ENCODE assay signal across 8 cellular contexts in the genomic region with DNA sequence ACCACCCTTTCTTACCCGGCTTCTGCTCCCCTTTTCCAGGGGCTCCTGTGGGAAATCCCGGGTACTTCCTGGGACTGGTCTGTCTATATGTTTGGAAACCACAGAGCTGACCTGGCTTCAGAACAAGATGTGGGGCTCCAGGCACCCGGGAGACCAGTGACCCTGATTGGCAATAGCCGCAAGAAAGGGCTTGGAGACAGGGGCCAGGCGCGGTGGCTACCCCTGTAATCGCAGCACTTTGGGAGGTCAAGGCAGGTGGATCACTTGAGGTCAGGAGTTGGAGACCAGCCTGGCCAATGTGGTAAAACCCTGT. TPM values are rescaled to one million over a fixed set of nuclear protein-coding genes. Genes with fewer than 3 reads are reported as not detected.
DNase-seq lines count a peak whose midpoint lies in the region; ATAC-seq and TF ChIP-seq lines count a peak whose summit lies in the region.

No MANE protein-coding gene starts in this region.

- H3K36me3 ChIP-seq in CD4-positive, alpha-beta memory T cell (ENCODE audit: insufficient read depth, low read length) = peaks cover 12% of the 10 kb centered on the region
- H3K36me3 ChIP-seq in RWPE2 (ENCODE audit: low read depth) (peaks cover 17% of the 10 kb centered on the region), osteoblast (ENCODE audit: insufficient read depth, low read length) (peaks cover 13% of the 10 kb centered on the region)

- H4K20me1 ChIP-seq in osteoblast (ENCODE audit: insufficient read depth, low read length) = peaks cover 19% of the 10 kb centered on the region

- TF ChIP-seq CTCF in RWPE2 (IDR thresholded peaks at IDR 0.05; ENCODE audit: poor library complexity, severe bottlenecking) = no peak
- TF ChIP-seq CTCF in epithelial cell of proximal tubule (conservative IDR thresholded peaks at IDR 0.05; ENCODE audit: low read depth, low read length) = no peak
- no peak for TF ChIP-seq CTCF in osteoblast (IDR thresholded peaks at IDR 0.05; ENCODE audit: extremely low read depth, low read depth, low read length)

- intact Hi-C loops in CD4-positive, alpha-beta memory T cell (cut with micrococcal nuclease) = loop anchor here (5.0 kb wide), 1 partner anchor 52 kb away; no protein-coding TSS in a partner anchor

- POLR2A ChIA-PET in CD4-positive, alpha-beta memory T cell (lab: Charles Lee; ENCODE audit: partially characterized antibody) = interaction anchor here (0.7 to 22.2 kb wide), 23 partner anchors 7 to 674 kb away, joined by 3 to 3839 read pairs (median 5); a partner anchor contains a TSS

- H3K27ac ChIP-seq in CD4-positive, alpha-beta memory T cell (ENCODE audit: low read depth, low read length) = peak overlapping the region; percentile 98
- peak overlapping the region; percentile 97 for H3K27ac ChIP-seq in RWPE2 (ENCODE audit: poor library complexity, severe bottlenecking)
- H3K27ac ChIP-seq in osteoblast (ENCODE audit: low read depth, low read length) = peak overlapping the region; percentile 100

- no peak overlapping the region for H2AFZ ChIP-seq in osteoblast (ENCODE audit: low read length)

- H3K27ac Mint-ChIP-seq in CD4-positive, alpha-beta memory T cell = peak overlapping the region; percentile 93 to 100 (median 97)

- peaks cover 20 to 32% of the 10 kb centered on the region in 2 donors for H3K36me3 Mint-ChIP-seq in CD4-positive, alpha-beta memory T cell

- CTCF ChIA-PET in CD4-positive, alpha-beta memory T cell (lab: Charles Lee; ENCODE audit: partially characterized antibody) = interaction anchor here (0.8 to 12.6 kb wide), 11 partner anchors 10 to 102 kb away, joined by 3 to 192 read pairs (median 5); a partner anchor contains a TSS

- peaks cover 30 to 75% (median 42%) of the 10 kb centered on the region in 4 donors for H3K4me1 Mint-ChIP-seq in CD4-positive, alpha-beta memory T cell

- H3K9me3 ChIP-seq in CD4-positive, alpha-beta memory T cell (ENCODE audit: control insufficient read depth in 1 of 2, low read length in 2 of 2) = no peaks in the 10 kb centered on the region
- no peaks in the 10 kb centered on the region for H3K9me3 ChIP-seq in RWPE2 (ENCODE audit: severe bottlenecking)
- no peaks in the 10 kb centered on the region for H3K9me3 ChIP-seq in osteoblast (ENCODE audit: low read depth, low read length)

- peak overlapping the region; percentile 92 to 97 (median 95) for H3K4me3 Mint-ChIP-seq in CD4-positive, alpha-beta memory T cell

- H3K27me3 Mint-ChIP-seq in CD4-positive, alpha-beta memory T cell = peaks cover 0 to 4% of the 10 kb centered on the region in 2 donors

- H3K9me3 Mint-ChIP-seq in CD4-positive, alpha-beta memory T cell = peaks cover 0 to 8% (median 1%) of the 10 kb centered on the region in 8 donors

- peak overlapping the region; percentile 84 for H3K4me2 ChIP-seq in osteoblast (ENCODE audit: insufficient read depth, low read length)

- H3K79me2 ChIP-seq in osteoblast (ENCODE audit: insufficient read depth, low read length) = peaks cover 75% of the 10 kb centered on the region

- peak in 1 of 5 donors; percentile 55 for DNase-seq in CD4-positive, alpha-beta memory T cell
- DNase-seq in RWPE2 (ENCODE audit: low spot score) (no peak), epithelial cell of proximal tubule (ENCODE audit: low read depth) (no peak), osteoblast (ENCODE audit: insufficient read length, low spot score, missing footprints) (no peak), SIG-M5 (lab: John Stamatoyannopoulos, UW) (no peak), putamen (ENCODE audit: low spot score) (no peak)
- DNase-seq in stimulated activated CD4-positive, alpha-beta T cell treated with anti-CD3 and anti-CD28 coated beads, Interleukin-12 subunit alpha, Interleukin-12 subunit beta, amount 100 ng/mL, for 4 hours = no peak

- no peak for ATAC-seq in RWPE2 (ENCODE audit: low read depth)
- ATAC-seq in GM21390 (IDR thresholded peaks at IDR 0.05; ENCODE audit: unreplicated experiment) = no peak

- peaks cover 57% of the 10 kb centered on the region for H3K4me1 ChIP-seq in CD4-positive, alpha-beta memory T cell (ENCODE audit: insufficient read depth, low read length)
- H3K4me1 ChIP-seq in RWPE2 (ENCODE audit: insufficient read depth, poor library complexity, severe bottlenecking) (peaks cover 35% of the 10 kb centered on the region), osteoblast (ENCODE audit: insufficient read depth, low read length) (peaks cover 59% of the 10 kb centered on the region)

- H3K4me3 ChIP-seq in CD4-positive, alpha-beta memory T cell (ENCODE audit: low read length in 2 of 2) = peak overlapping the region; percentile 86 to 95
- H3K4me3 ChIP-seq in RWPE2 (ENCODE audit: severe bottlenecking) (peak overlapping the region; percentile 12), epithelial cell of proximal tubule (ENCODE audit: low read depth, low read length) (peak overlapping the region; percentile 47), osteoblast (ENCODE audit: insufficient read depth, low read length) (peak overlapping the region; percentile 57)

- no peaks in the 10 kb centered on the region for H3K27me3 ChIP-seq in CD4-positive, alpha-beta memory T cell (ENCODE audit: insufficient read depth, low read length)
- H3K27me3 ChIP-seq in RWPE2 (ENCODE audit: insufficient read depth, poor library complexity, severe bottlenecking) (no peaks in the 10 kb centered on the region), osteoblast (ENCODE audit: insufficient read depth, low read length) (no peaks in the 10 kb centered on the region)

RNA-seq across cellular contexts. Expression of a gene that starts 3.2 kb away (rescaled TPM):
- total RNA-seq in CD4-positive, alpha-beta memory T cell = 100 to 1,000 TPM; 685 to 687 TPM
- 1 to 10 TPM; 2.3 to 4.0 TPM for polyA plus RNA-seq in CD4-positive, alpha-beta memory T cell
- total RNA-seq in epithelial cell of proximal tubule (6.4 and 27.0 TPM in 2 replicates), osteoblast (818 and 1,122 TPM in 2 replicates)

RNA-seq across cellular contexts. Expression of a gene that starts 33.0 kb away (rescaled TPM):
- 10 to 100 TPM; 69.1 to 71.2 TPM for total RNA-seq in CD4-positive, alpha-beta memory T cell
- polyA plus RNA-seq in CD4-positive, alpha-beta memory T cell = 10 to 100 TPM; 44.1 to 55.6 TPM
- total RNA-seq in epithelial cell of proximal tubule = 43.5 and 49.5 TPM in 2 replicates
- 62.2 and 78.2 TPM in 2 replicates for total RNA-seq in osteoblast

RNA-seq across cellular contexts. Expression of a gene that starts 37.0 kb away (rescaled TPM):
- total RNA-seq in CD4-positive, alpha-beta memory T cell = 10 to 100 TPM; 17.0 to 24.2 TPM
- 10 to 100 TPM in 1 of 2 donors, 1 to 10 TPM in 1; 7.2 to 15.0 TPM for polyA plus RNA-seq in CD4-positive, alpha-beta memory T cell
- total RNA-seq in epithelial cell of proximal tubule (0.29 and 1.2 TPM in 2 replicates), osteoblast (4.1 and 4.3 TPM in 2 replicates)

Comparison
In these comparisons a context has a peak if more than half of its experiments do, and no peak if none do; other contexts are left out.
1. H3K4me3 ChIP-seq: peak in every context shown above with its lines; median percentile 90 in CD4-positive, alpha-beta memory T cell; 57 in osteoblast; 47 in epithelial cell of proximal tubule; 12 in RWPE2.
2. RNA of a gene that starts 3.2 kb away (total RNA-seq): 818 to 1,122 TPM in osteoblast and 685 to 687 TPM in CD4-positive, alpha-beta memory T cell; 6.4 to 27.0 TPM in epithelial cell of proximal tubule; every median in the first group is over 10 times any median in the second.
3. Peak in every context shown above with its lines, with median percentiles within 50 percentile points of each other: H3K27ac ChIP-seq.